28 cellular contexts compared by ENCODE assay signal in genomic region chr10:101696632-101697031, GRCh38. TPM values are rescaled to one million over a fixed set of nuclear protein-coding genes. Genes with fewer than 3 reads are reported as not detected.
DNase-seq lines count a peak whose midpoint lies in the region; ATAC-seq, FAIRE-seq and TF ChIP-seq lines count a peak whose summit lies in the region.
"Had no signal": no experiment of that assay in that cellular context is flagged by ENCODE, and none has a peak within 500 bp of the region (broad histone marks: within the 10 kb centered on the region; RNA-seq: fewer than 3 reads in every experiment).

No MANE protein-coding gene starts in this region.

- TF ChIP-seq POLR2A in breast epithelium (IDR thresholded peaks at IDR 0.05) (no peak), adrenal gland (IDR thresholded peaks at IDR 0.05) (no peak)

- CTCF ChIA-PET in MCF 10A (lab: Yijun Ruan, JAX): no interaction called here
- CTCF ChIA-PET in Panc1 (lab: Charles Lee): no interaction called here

- H3K4me1 ChIP-seq in breast epithelium: peaks cover 0 to 5% of the 10 kb centered on the region in 2 donors
- H3K4me1 ChIP-seq in Panc1 (ENCODE audit: control insufficient read depth, insufficient read depth, low read length): peaks cover 18% of the 10 kb centered on the region; the same call in 1 of the 2 replicates
- peaks cover 38% of the 10 kb centered on the region for H3K4me1 ChIP-seq in left ventricle myocardium inferior
- H3K4me1 ChIP-seq in adrenal gland (replicated peaks in 1 of 2): peaks cover 13 to 29% of the 10 kb centered on the region in 2 donors
- H3K4me1 ChIP-seq in small intestine (ENCODE audit: control insufficient read depth in 2 of 2, insufficient read depth in 1 of 2, low read depth in 1 of 2, low read length in 1 of 2): peaks cover 2 to 4% of the 10 kb centered on the region in 2 donors

- no peaks in the 10 kb centered on the region for H3K27me3 Mint-ChIP-seq in MCF 10A (ENCODE audit: insufficient read depth, unreplicated experiment)
- peaks cover 4 to 10% (median 9%) of the 10 kb centered on the region in 3 donors for H3K27me3 Mint-ChIP-seq in immature natural killer cell (ENCODE audit: low read depth in 3 of 3)
- H3K27me3 Mint-ChIP-seq: activated CD4-positive, alpha-beta T cell treated with anti-CD3 and anti-CD28 coated beads, Interleukin-2, amount 10 ng/mL, durations not matched to agents 7 days and 5 days; activated T-cell treated with anti-CD3 and anti-CD28 coated beads, Interleukin-2, amount 50 U/mL, for 24 hours had no signal

- H3K36me3 ChIP-seq in breast epithelium: no peaks in the 10 kb centered on the region
- no peaks in the 10 kb centered on the region; the same call in 1 of the 2 replicates for H3K36me3 ChIP-seq in Panc1 (ENCODE audit: control insufficient read depth, insufficient read depth, low read length)
- H3K36me3 ChIP-seq in left ventricle myocardium inferior: no peaks in the 10 kb centered on the region
- H3K36me3 ChIP-seq in adrenal gland (replicated peaks in 1 of 2): no peaks in the 10 kb centered on the region
- H3K36me3 ChIP-seq in small intestine (ENCODE audit: control insufficient read depth in 2 of 2, insufficient read depth in 2 of 2, low read length in 2 of 2): no peaks in the 10 kb centered on the region
- H3K36me3 ChIP-seq: brain microvascular endothelial cell, ovary had no signal

- in situ Hi-C loops in Panc1 (cut with HindIII; ENCODE audit: low pct_unique_long_range_greater_than_20kb, low sequenced_read_pairs): no loop called here

- H3K4me1 Mint-ChIP-seq in MCF 10A (ENCODE audit: insufficient read depth, unreplicated experiment) (peaks cover 14% of the 10 kb centered on the region), immature natural killer cell (peaks cover 18 to 35% of the 10 kb centered on the region in 2 donors)

- H3K36me3 Mint-ChIP-seq in MCF 10A (ENCODE audit: insufficient read depth, unreplicated experiment): peaks cover 19% of the 10 kb centered on the region
- H3K36me3 Mint-ChIP-seq in immature natural killer cell: peaks cover 0 to 5% (median 0%) of the 10 kb centered on the region in 3 donors

- 88 to 92% (median 91%) methylated on average over 3 of the region's 3 CpGs for whole genome bisulfite sequencing in adrenal gland, 4 donors
- WGBS in small intestine, 3 donors: 92 to 95% (median 93%) methylated on average over 3 of the region's 3 CpGs

- H3K4me3 ChIP-seq in breast epithelium (no peak overlapping the region), Panc1 (ENCODE audit: low read depth in 2 of 2, low read length in 2 of 2) (no peak overlapping the region), left ventricle myocardium inferior (no peak overlapping the region), adrenal gland (no peak overlapping the region), small intestine (ENCODE audit: low read depth in 1 of 2, low read length in 2 of 2) (no peak overlapping the region)
- H3K4me3 ChIP-seq: lung, ovary, skin epidermis had no signal

- H3K27ac Mint-ChIP-seq in MCF 10A (ENCODE audit: low read depth, unreplicated experiment): peak overlapping the region; percentile 39
- peak overlapping the region in 5 of 6 donors; percentile 8 to 68 (median 29) for H3K27ac Mint-ChIP-seq in immature natural killer cell
- H3K27ac Mint-ChIP-seq: activated CD4-positive, alpha-beta T cell treated with anti-CD3 and anti-CD28 coated beads, Interleukin-2, amount 10 ng/mL, durations not matched to agents 7 days and 5 days; activated naive CD4-positive, alpha-beta T cell treated with anti-CD3 and anti-CD28 coated beads for 36 hours; activated T-cell treated with anti-CD3 and anti-CD28 coated beads, Interleukin-2, amount 50 U/mL, for 24 hours had no signal

- TF ChIP-seq CTCF in MCF 10A (IDR thresholded peaks at IDR 0.05; ENCODE audit: unreplicated experiment): no peak
- TF ChIP-seq CTCF in breast epithelium (IDR thresholded peaks at IDR 0.05): no peak
- TF ChIP-seq CTCF in Panc1 (IDR thresholded peaks at IDR 0.05): no peak
- TF ChIP-seq CTCF in left ventricle myocardium inferior (IDR thresholded peaks at IDR 0.05; ENCODE audit: borderline replicate concordance): no peak
- no peak for TF ChIP-seq CTCF in adrenal gland (IDR thresholded peaks at IDR 0.05)

- no peak for FAIRE-seq in small intestine (lab: Jason Lieb, UNC)
- FAIRE-seq: GM12892, H54 had no signal

- H3K9me3 Mint-ChIP-seq in MCF 10A (ENCODE audit: unreplicated experiment) (no peaks in the 10 kb centered on the region), immature natural killer cell (no peaks in the 10 kb centered on the region)
- H3K9me3 Mint-ChIP-seq: activated CD4-positive, alpha-beta T cell treated with anti-CD3 and anti-CD28 coated beads, Interleukin-2, amount 10 ng/mL, durations not matched to agents 7 days and 5 days; activated naive CD4-positive, alpha-beta T cell treated with anti-CD3 and anti-CD28 coated beads for 36 hours; activated T-cell treated with anti-CD3 and anti-CD28 coated beads, Interleukin-2, amount 50 U/mL, for 24 hours had no signal

- H3K9me3 ChIP-seq in breast epithelium: no peaks in the 10 kb centered on the region
- no peaks in the 10 kb centered on the region for H3K9me3 ChIP-seq in Panc1 (ENCODE audit: control insufficient read depth, insufficient read depth, low read depth, low read length)
- H3K9me3 ChIP-seq in left ventricle myocardium inferior (replicated peaks): no peaks in the 10 kb centered on the region
- H3K9me3 ChIP-seq in adrenal gland (replicated peaks in 1 of 3): no peaks in the 10 kb centered on the region
- H3K9me3 ChIP-seq in small intestine (ENCODE audit: control insufficient read depth, low read depth): no peaks in the 10 kb centered on the region
- H3K9me3 ChIP-seq: ovary had no signal

- H3K4me3 Mint-ChIP-seq in MCF 10A (ENCODE audit: unreplicated experiment) (peak overlapping the region; percentile 93), immature natural killer cell (peak overlapping the region; percentile 14 to 87 (median 64))

- POLR2A ChIA-PET in MCF 10A (lab: Yijun Ruan, JAX) (no interaction called here), Panc1 (lab: Charles Lee) (no interaction called here)

- H3K27ac ChIP-seq in breast epithelium (no peak overlapping the region), Panc1 (ENCODE audit: low read length) (peak overlapping the region; percentile 44; the same call in 1 of the 2 replicates), left ventricle myocardium inferior (replicated peaks) (no peak overlapping the region), adrenal gland (no peak overlapping the region), small intestine (ENCODE audit: low read depth in 1 of 2, low read length in 1 of 2) (no peak overlapping the region)
- H3K27ac ChIP-seq: brain microvascular endothelial cell, KMS-11, ovary, skin epidermis had no signal

- BruUV-seq in MCF 10A (replicated peaks; lab: Mats Ljungman, UMichigan): no TSS peak
- no TSS peak for BruUV-seq in Panc1 (replicated peaks; lab: Mats Ljungman, UMichigan)

- H3K27me3 ChIP-seq in breast epithelium: no peaks in the 10 kb centered on the region
- no peaks in the 10 kb centered on the region for H3K27me3 ChIP-seq in Panc1 (ENCODE audit: control insufficient read depth, insufficient read depth, low read length)
- no peaks in the 10 kb centered on the region for H3K27me3 ChIP-seq in left ventricle myocardium inferior (ENCODE audit: low read depth)
- no peaks in the 10 kb centered on the region for H3K27me3 ChIP-seq in adrenal gland
- no peaks in the 10 kb centered on the region for H3K27me3 ChIP-seq in small intestine (ENCODE audit: control insufficient read depth in 2 of 2, insufficient read depth in 2 of 2, low read length in 2 of 2)
- H3K27me3 ChIP-seq: brain microvascular endothelial cell, ovary had no signal

- no peak for ATAC-seq in Panc1
- ATAC-seq: SK-N-SH treated with all-trans-retinoic acid at 6 μM for 48 hours; stimulated activated naive CD8-positive, alpha-beta T cell treated with anti-CD3 and anti-CD28 coated beads, Interleukin-15, Interleukin-2, amounts not matched to agents 100 U/mL and 50 U/mL, for 24 hours had no signal

- intact Hi-C loops in MCF 10A (cut with micrococcal nuclease): no loop called here
- intact Hi-C loops in breast epithelium (cut with DNase I; ENCODE audit: low total_unique reads): no loop called here
- intact Hi-C loops in Panc1 (cut with micrococcal nuclease; ENCODE audit: unreplicated experiment): no loop called here
- intact Hi-C loops in left ventricle myocardium inferior (cut with micrococcal nuclease): no loop called here
- intact Hi-C loops in adrenal gland (cut with DNase I): no loop called here

- DNase-seq in MCF 10A (ENCODE audit: unreplicated experiment) (no peak), breast epithelium (ENCODE audit: low spot score in 2 of 2) (no peak), Panc1 (ENCODE audit: low read depth, low spot score) (no peak), immature natural killer cell (no peak), left ventricle myocardium inferior (no peak), adrenal gland (no peak), small intestine (no peak)
- DNase-seq: activated CD4-positive, alpha-beta T cell treated with anti-CD3 and anti-CD28 coated beads, Interleukin-2, amount 10 ng/mL, durations not matched to agents 7 days and 5 days; activated naive CD4-positive, alpha-beta T cell treated with anti-CD3 and anti-CD28 coated beads for 36 hours; activated T-cell treated with anti-CD3 and anti-CD28 coated beads, Interleukin-2, amount 50 U/mL, for 24 hours; amygdala; brain microvascular endothelial cell; foreskin melanocyte; kidney glomerular epithelial cell; NCI-H1417 treated with DMSO at 0.1 percent for 48 hours; NCI-H2081; NCI-H526 treated with DMSO at 0.1 percent for 48 hours; ovary; retina; Right ventricle myocardium superior; stimulated activated naive CD8-positive, alpha-beta T cell treated with anti-CD3 and anti-CD28 coated beads, Interleukin-15, Interleukin-2, amounts not matched to agents 100 U/mL and 50 U/mL, for 24 hours; T1000 had no signal

RNA-seq across cellular contexts. Expression of gene FBXW4, which starts 1.7 kb away (rescaled TPM):
- 52.1 and 63.7 TPM in 2 replicates for total RNA-seq in MCF 10A (2022)
- total RNA-seq in breast epithelium: 10 to 100 TPM; 68.0 to 95.7 (median 74.7) TPM
- 61.5 TPM for total RNA-seq in Panc1 (2021; ENCODE audit: unreplicated experiment)
- 89.5 TPM for polyA plus RNA-seq in Panc1 (2012; ENCODE audit: insufficient read length)
- 1 to 10 TPM; 3.8 to 9.7 (median 6.1) TPM for polyA plus RNA-seq in immature natural killer cell
- 99.1 TPM for total RNA-seq in left ventricle myocardium inferior
- 10 to 100 TPM; 42.4 to 81.7 (median 61.7) TPM for total RNA-seq in adrenal gland
- 10 to 100 TPM; 51.1 to 80.0 (median 55.2) TPM for polyA plus RNA-seq in adrenal gland
- polyA plus RNA-seq in small intestine: 10 to 100 TPM; 27.1 to 37.8 (median 33.0) TPM
